Comparison of ENCODE assay signal across 22 cellular contexts in the genomic region with DNA sequence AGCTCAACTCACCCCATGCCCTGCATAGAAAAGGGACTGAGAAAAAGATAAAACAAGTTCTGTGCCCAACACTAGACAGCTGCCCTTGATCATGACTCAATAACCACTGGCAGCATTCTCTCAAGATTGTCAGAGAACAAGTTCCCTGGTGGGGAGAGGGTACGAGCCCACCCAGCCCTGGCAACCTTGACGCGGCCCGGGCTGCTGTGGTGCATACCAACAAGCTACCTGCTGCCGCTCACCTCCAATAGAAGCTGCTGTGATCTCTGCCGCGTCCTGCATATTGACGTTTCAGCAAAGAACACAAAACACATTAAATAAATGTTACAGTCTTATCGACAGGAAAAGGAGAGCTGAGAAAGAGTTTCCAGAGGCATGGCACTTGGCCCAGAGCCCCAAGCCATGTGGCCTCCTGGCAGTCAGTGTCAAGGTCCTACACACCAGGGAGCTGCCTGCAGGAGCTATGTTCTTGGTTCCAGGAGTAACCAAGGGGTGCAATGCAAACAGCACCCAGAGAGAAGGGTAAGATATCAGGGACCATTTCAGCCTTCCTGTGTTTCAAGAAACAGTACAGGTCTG.
"Had no signal": no experiment of that assay in that cellular context is flagged by ENCODE, and none has a peak within 500 bp of the region (broad histone marks: within the 10 kb centered on the region; RNA-seq: fewer than 3 reads in every experiment).

No MANE protein-coding gene starts in this region.

- DNase-seq: dorsolateral prefrontal cortex; effector CD8-positive, alpha-beta T cell; gastrocnemius medialis; left ventricle myocardium superior; mesenchymal stem cell; naive B cell; posterior cingulate gyrus; stimulated activated CD4-positive, alpha-beta T cell treated with anti-CD3 and anti-CD28 coated beads, Interleukin-2, amount 100 ng/mL, for 24 hours; stimulated activated CD4-positive, alpha-beta T cell treated with anti-CD3 and anti-CD28 coated beads, Interleukin-4, amount 100 ng/mL, for 4 hours; stimulated activated naive CD4-positive, alpha-beta T cell; tibial artery; uterus had no signal

- H3K4me1 ChIP-seq: esophagus muscularis mucosa, gastrocnemius medialis, tibial artery, upper lobe of left lung, uterus had no signal

- H3K9me3 Mint-ChIP-seq: naive B cell, nephron had no signal

- H3K36me3 ChIP-seq: gastrocnemius medialis, upper lobe of left lung, uterus had no signal

- FAIRE-seq: endometrium, keratinocyte had no signal

- ATAC-seq: gastrocnemius medialis, left ventricle myocardium superior, sciatic nerve had no signal

- H3K4me3 ChIP-seq: coronary artery, dorsolateral prefrontal cortex, esophagus muscularis mucosa, gastrocnemius medialis, lung, suprapubic skin, tibial artery, upper lobe of left lung, uterus had no signal

- H3K4me3 Mint-ChIP-seq: nephron had no signal

- H3K27ac ChIP-seq: coronary artery, dorsolateral prefrontal cortex, epithelial cell of prostate, esophagus muscularis mucosa, gastrocnemius medialis, suprapubic skin, tibial artery, upper lobe of left lung had no signal

- H3K9me3 ChIP-seq: esophagus muscularis mucosa, gastrocnemius medialis, suprapubic skin, tibial artery, upper lobe of left lung, uterus had no signal

- H3K27me3 ChIP-seq: dorsolateral prefrontal cortex, esophagus muscularis mucosa, gastrocnemius medialis, suprapubic skin, upper lobe of left lung, uterus had no signal
